Comparison of ENCODE assay signal across 17 cellular contexts in the genomic region with DNA sequence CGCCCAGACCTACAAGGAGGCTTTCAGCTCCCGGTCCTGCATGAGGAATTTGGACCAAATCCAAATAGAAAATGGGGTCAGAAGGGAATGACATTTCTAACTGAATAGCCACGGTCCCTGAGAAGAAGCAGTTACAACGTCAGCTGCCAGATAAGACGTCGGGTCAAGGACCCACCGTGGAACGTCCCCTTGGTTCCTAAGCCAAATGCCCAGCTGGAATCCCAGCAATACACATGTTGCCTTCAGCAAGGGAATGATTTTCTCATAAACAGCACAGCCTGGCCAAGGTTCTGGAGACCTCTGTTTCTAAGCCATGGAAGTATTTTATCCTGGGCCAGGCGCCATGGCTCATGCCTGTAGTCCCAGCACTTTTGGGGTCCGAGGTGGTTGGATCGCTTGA.
A peak's percentile ranks its signal among the peaks of the same experiment; 100 is the strongest.
DNase-seq lines count a peak whose midpoint lies in the region; ATAC-seq and TF ChIP-seq lines count a peak whose summit lies in the region.
"Had no signal": no experiment of that assay in that cellular context is flagged by ENCODE, and none has a peak within 500 bp of the region (broad histone marks: within the 10 kb centered on the region; RNA-seq: fewer than 3 reads in every experiment).

No MANE protein-coding gene starts in this region.

- intact Hi-C loops in left ventricle myocardium superior (cut with micrococcal nuclease) (no loop called here), cardiac septum (cut with DNase I) (no loop called here), testis (cut with DNase I; ENCODE audit: low total_unique reads) (no loop called here)

- 35 to 36% methylated on average over 11 of the region's 11 CpGs for WGBS in testis, 2 donors

- H3K27me3 ChIP-seq in testis, result no peaks in the 10 kb centered on the region

- no peak for TF ChIP-seq CTCF in testis (IDR thresholded peaks at IDR 0.05)

- peaks cover 28% of the 10 kb centered on the region for H3K4me1 ChIP-seq in testis

- no peak overlapping the region for H3K4me3 ChIP-seq in testis
- H3K4me3 ChIP-seq: GM23338 had no signal

- no peaks in the 10 kb centered on the region for H3K36me3 ChIP-seq in testis (ENCODE audit: low read depth, missing control alignments)

- ATAC-seq in left ventricle myocardium superior, result peak; percentile 51
- ATAC-seq: GM23338, HCT116 had no signal

- DNase-seq in left ventricle myocardium superior (no peak), cardiac septum (ENCODE audit: low spot score) (no peak), NCI-H2227 treated with DMSO at 0.1 percent for 48 hours (lab: John Stamatoyannopoulos, UW) (peak; percentile 35), left kidney (ENCODE audit: low read depth, low spot score) (peak; percentile 43), testis (peak; percentile 89), NCI-H1092 treated with DMSO at 0.1 percent for 48 hours (lab: John Stamatoyannopoulos, UW) (no peak), germinal center (ENCODE audit: low spot score) (no peak)
- DNase-seq: C1 segment of cervical spinal cord; Calu3; CD4-positive, alpha-beta memory T cell; COR-L47; DMS53; DMS79 treated with DMSO at 0.1 percent for 48 hours; GF-D8; H9 had no signal

- peak overlapping the region; percentile 1 to 8 for H3K27ac ChIP-seq in testis

- H3K9me3 ChIP-seq in testis, result no peaks in the 10 kb centered on the region

- no peak for TF ChIP-seq POLR2A in testis (IDR thresholded peaks at IDR 0.05)

Comparison
In these comparisons a context has a peak if more than half of its experiments do, and no peak if none do; other contexts are left out.
1. DNase-seq: peak in NCI-H2227 treated with DMSO at 0.1 percent for 48 hours (single experiment), left kidney (single experiment) and testis (single experiment); none in left ventricle myocardium superior (single experiment), cardiac septum (single experiment), NCI-H1092 treated with DMSO at 0.1 percent for 48 hours (single experiment) and germinal center (single experiment).